In the genomic region with DNA sequence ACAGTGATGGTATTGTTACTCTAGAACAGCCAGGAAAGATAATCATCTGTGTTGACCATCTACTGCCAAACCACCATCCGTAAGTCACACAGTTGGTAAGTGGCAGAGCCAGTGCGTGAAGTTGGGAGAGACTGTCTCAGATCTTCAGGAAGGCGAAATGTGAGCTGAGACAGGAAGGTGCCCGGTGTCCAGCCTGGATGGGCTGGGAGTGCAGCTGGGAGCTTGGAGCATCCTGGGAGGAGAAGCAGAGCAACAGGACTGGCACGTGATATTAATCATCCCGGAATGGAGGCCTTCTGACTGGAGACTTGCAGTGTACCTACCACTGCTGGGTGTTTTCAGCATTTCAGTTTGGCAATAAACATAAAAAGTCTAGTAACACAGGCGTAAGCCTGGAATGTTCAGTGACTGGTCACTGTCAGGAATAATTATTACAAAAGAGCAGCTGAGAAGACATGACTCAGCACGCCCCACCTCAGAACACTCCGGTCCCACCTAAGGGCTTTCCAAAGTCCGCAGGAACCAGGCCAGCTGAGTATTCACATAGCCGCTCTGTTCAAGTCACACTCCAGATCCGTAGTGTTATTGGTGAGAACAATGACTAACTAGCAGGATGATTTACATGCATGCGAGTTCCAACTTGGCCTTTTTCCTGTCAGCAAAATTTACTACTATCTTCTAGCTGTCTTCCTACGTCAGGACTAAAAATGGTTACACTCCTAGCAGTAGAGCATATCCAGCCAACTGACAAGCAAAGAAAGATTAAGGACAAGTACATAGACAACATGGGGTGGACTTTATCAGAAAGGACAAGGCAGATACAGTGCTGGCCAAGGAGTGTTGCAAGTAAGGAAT, we compare ENCODE assay signal across 8 cellular contexts. TPM values are rescaled to one million over a fixed set of nuclear protein-coding genes. Genes with fewer than 3 reads are reported as not detected.
DNase-seq lines count a peak whose midpoint lies in the region; ATAC-seq and TF ChIP-seq lines count a peak whose summit lies in the region.

No MANE protein-coding gene starts in this region.

- no peak overlapping the region for H2BK12ac ChIP-seq in trophoblast cell (ENCODE audit: low read length)

- peaks cover 6 to 7% of the 10 kb centered on the region in 2 experiments for H3K4me1 ChIP-seq in trophoblast cell (ENCODE audit: control insufficient read depth in 1 of 2, insufficient read depth in 2 of 2, low read length in 2 of 2)
- H3K4me1 ChIP-seq in CD4-positive, alpha-beta memory T cell (ENCODE audit: insufficient read depth, low read length): no peaks in the 10 kb centered on the region

- POLR2A ChIA-PET in CD4-positive, alpha-beta memory T cell (lab: Charles Lee; ENCODE audit: partially characterized antibody): interaction anchor here (1.9 kb wide), 1 partner anchor 45 kb away, joined by 6 read pairs; the partner anchor contains the start of gene PNRC1

- ATAC-seq in stimulated activated effector memory CD8-positive, alpha-beta T cell treated with anti-CD3 and anti-CD28 coated beads, Interleukin-12 subunit alpha, Interleukin-12 subunit beta, amount 100 ng/mL, for 72 hours: no peak

- intact Hi-C loops in CD4-positive, alpha-beta memory T cell (cut with micrococcal nuclease): no loop called here

- H3K36me3 Mint-ChIP-seq in stimulated activated effector memory CD8-positive, alpha-beta T cell treated with anti-CD3 and anti-CD28 coated beads, Interleukin-12 subunit alpha, Interleukin-12 subunit beta, amount 100 ng/mL, for 72 hours: no peaks in the 10 kb centered on the region
- H3K36me3 Mint-ChIP-seq in CD4-positive, alpha-beta memory T cell: peaks cover 12 to 16% of the 10 kb centered on the region in 2 donors

- CTCF ChIA-PET in CD4-positive, alpha-beta memory T cell (lab: Charles Lee; ENCODE audit: partially characterized antibody): no interaction called here

- H2AFZ ChIP-seq in trophoblast cell (ENCODE audit: insufficient read depth, low read length, poor library complexity): peak overlapping the region; percentile 5

- no peak overlapping the region for H3K23ac ChIP-seq in trophoblast cell (ENCODE audit: low read length)

- peak overlapping the region; percentile 3 for H3K27ac ChIP-seq in trophoblast cell (ENCODE audit: low read depth, low read length)
- no peak overlapping the region for H3K27ac ChIP-seq in CD4-positive, alpha-beta memory T cell (ENCODE audit: low read depth, low read length)

- no peaks in the 10 kb centered on the region for H3K9me3 ChIP-seq in trophoblast cell (ENCODE audit: insufficient read depth, low read depth, low read length)
- H3K9me3 ChIP-seq in CD4-positive, alpha-beta memory T cell (ENCODE audit: control insufficient read depth in 1 of 2, low read length in 2 of 2): peaks cover 0 to 9% of the 10 kb centered on the region in 2 donors

- H3K79me2 ChIP-seq in trophoblast cell (ENCODE audit: control insufficient read depth, insufficient read depth, low read length, poor library complexity): no peaks in the 10 kb centered on the region

- peaks cover 15% of the 10 kb centered on the region for H3K9me3 Mint-ChIP-seq in stimulated activated effector memory CD8-positive, alpha-beta T cell treated with anti-CD3 and anti-CD28 coated beads, Interleukin-12 subunit alpha, Interleukin-12 subunit beta, amount 100 ng/mL, for 72 hours
- peaks cover 5 to 33% (median 25%) of the 10 kb centered on the region in 8 donors for H3K9me3 Mint-ChIP-seq in CD4-positive, alpha-beta memory T cell

- no peak overlapping the region for H3K27ac Mint-ChIP-seq in stimulated activated effector memory CD8-positive, alpha-beta T cell treated with anti-CD3 and anti-CD28 coated beads, Interleukin-12 subunit alpha, Interleukin-12 subunit beta, amount 100 ng/mL, for 72 hours
- no peak overlapping the region for H3K27ac Mint-ChIP-seq in CD4-positive, alpha-beta memory T cell

- peak overlapping the region; percentile 16 for H3K4me3 ChIP-seq in fibroblast of villous mesenchyme (ENCODE audit: low read depth, low read length)
- no peak overlapping the region for H3K4me3 ChIP-seq in trophoblast cell (ENCODE audit: low read depth, low read length)
- no peak overlapping the region for H3K4me3 ChIP-seq in CD4-positive, alpha-beta memory T cell (ENCODE audit: low read length in 2 of 2)

- H3K4me1 Mint-ChIP-seq in stimulated activated effector memory CD8-positive, alpha-beta T cell treated with anti-CD3 and anti-CD28 coated beads, Interleukin-12 subunit alpha, Interleukin-12 subunit beta, amount 100 ng/mL, for 72 hours: no peaks in the 10 kb centered on the region
- H3K4me1 Mint-ChIP-seq in CD4-positive, alpha-beta memory T cell: peaks cover 0 to 3% (median 1%) of the 10 kb centered on the region in 4 donors

- no peak overlapping the region for H3K14ac ChIP-seq in trophoblast cell (ENCODE audit: low read length)

- peaks cover 3% of the 10 kb centered on the region for H3K79me1 ChIP-seq in trophoblast cell (ENCODE audit: low read length)

- H3K36me3 ChIP-seq in trophoblast cell (ENCODE audit: control insufficient read depth in 1 of 2, insufficient read depth in 2 of 2, low read length in 2 of 2): no peaks in the 10 kb centered on the region
- H3K36me3 ChIP-seq in CD4-positive, alpha-beta memory T cell (ENCODE audit: insufficient read depth, low read length): no peaks in the 10 kb centered on the region

- H4K8ac ChIP-seq in trophoblast cell (ENCODE audit: low read depth, low read length): peak overlapping the region; percentile 14

- H4K91ac ChIP-seq in trophoblast cell (ENCODE audit: low read depth, low read length): no peak overlapping the region

- H3K18ac ChIP-seq in trophoblast cell (ENCODE audit: low read length): no peak overlapping the region

- no peak overlapping the region for H2AK5ac ChIP-seq in trophoblast cell (ENCODE audit: low read length)

- peak; percentile 82 for DNase-seq in GM03348 (ENCODE audit: low spot score)
- DNase-seq in RPMI7951 (ENCODE audit: low read depth): peak; percentile 90
- DNase-seq in fibroblast of villous mesenchyme (ENCODE audit: low read depth): peak; percentile 99
- DNase-seq in trophoblast cell: peak; percentile 85 to 89
- DNase-seq in DMS153 (lab: John Stamatoyannopoulos, UW): no peak
- DNase-seq in stimulated activated CD4-positive, alpha-beta T cell treated with anti-CD3 and anti-CD28 coated beads, Interleukin-4, amount 100 ng/mL, for 4 hours: no peak
- no peak for DNase-seq in stimulated activated effector memory CD8-positive, alpha-beta T cell treated with anti-CD3 and anti-CD28 coated beads, Interleukin-12 subunit alpha, Interleukin-12 subunit beta, amount 100 ng/mL, for 72 hours (ENCODE audit: low spot score in 2 of 2)
- DNase-seq in CD4-positive, alpha-beta memory T cell: no peak

- no CpG with 5 or more reads among the region's 14 CpGs for WGBS in trophoblast cell (ENCODE audit: extremely low coverage, insufficient coverage, insufficient read length)

- H3K4me2 ChIP-seq in trophoblast cell (ENCODE audit: low read length): no peak overlapping the region

- H3K4ac ChIP-seq in trophoblast cell (ENCODE audit: low read depth, low read length): no peak overlapping the region

- no peak overlapping the region for H4K12ac ChIP-seq in trophoblast cell (ENCODE audit: low read depth, low read length)

- no peak overlapping the region for H3K4me3 Mint-ChIP-seq in stimulated activated effector memory CD8-positive, alpha-beta T cell treated with anti-CD3 and anti-CD28 coated beads, Interleukin-12 subunit alpha, Interleukin-12 subunit beta, amount 100 ng/mL, for 72 hours
- no peak overlapping the region for H3K4me3 Mint-ChIP-seq in CD4-positive, alpha-beta memory T cell

- H2BK120ac ChIP-seq in trophoblast cell (ENCODE audit: insufficient read depth, low read length, poor library complexity): no peak overlapping the region

- no peaks in the 10 kb centered on the region for H3K27me3 ChIP-seq in trophoblast cell (ENCODE audit: insufficient read depth, low read length)
- H3K27me3 ChIP-seq in CD4-positive, alpha-beta memory T cell (ENCODE audit: insufficient read depth, low read length): no peaks in the 10 kb centered on the region

- H2BK5ac ChIP-seq in trophoblast cell (ENCODE audit: low read depth, low read length, poor library complexity): no peak overlapping the region

- H3K9ac ChIP-seq in trophoblast cell (ENCODE audit: low read length): no peak overlapping the region

- peaks cover 2% of the 10 kb centered on the region in 2 donors for H3K27me3 Mint-ChIP-seq in CD4-positive, alpha-beta memory T cell

- no peak for TF ChIP-seq CTCF in fibroblast of villous mesenchyme (IDR thresholded peaks at IDR 0.05; ENCODE audit: insufficient read depth, low read depth, low read length)

RNA-seq across cellular contexts. Expression of gene PNRC1, which starts 45.1 kb away (rescaled TPM):
- total RNA-seq in RPMI7951 (2014; rRNA removed; shearing (Covaris generic)): 36.4 and 46.5 TPM in 2 replicates
- total RNA-seq in fibroblast of villous mesenchyme: 38.7 and 46.2 TPM in 2 replicates
- polyA plus RNA-seq in trophoblast cell (2013): 47.4 and 49.0 TPM in 2 replicates
- 100 to 1,000 TPM; 622 to 667 TPM for total RNA-seq in CD4-positive, alpha-beta memory T cell
- 100 to 1,000 TPM; 390 to 516 TPM for polyA plus RNA-seq in CD4-positive, alpha-beta memory T cell

Comparison
In these comparisons a context has a peak if more than half of its experiments do, and no peak if none do; other contexts are left out.
1. DNase-seq: peak in GM03348 (single experiment), RPMI7951 (single experiment), fibroblast of villous mesenchyme (single experiment) and trophoblast cell (2 of 2); none in DMS153 (single experiment), stimulated activated CD4-positive, alpha-beta T cell treated with anti-CD3 and anti-CD28 coated beads, Interleukin-4, amount 100 ng/mL, for 4 hours (0 of 2), stimulated activated effector memory CD8-positive, alpha-beta T cell treated with anti-CD3 and anti-CD28 coated beads, Interleukin-12 subunit alpha, Interleukin-12 subunit beta, amount 100 ng/mL, for 72 hours (0 of 2) and CD4-positive, alpha-beta memory T cell (0 of 5).
2. RNA of gene PNRC1, which starts 45.1 kb away (total RNA-seq): 622 to 667 TPM in CD4-positive, alpha-beta memory T cell; 36.4 to 46.5 TPM in RPMI7951 and 38.7 to 46.2 TPM in fibroblast of villous mesenchyme; every median in the first group is over 10 times any median in the second.